In the genomic region with DNA sequence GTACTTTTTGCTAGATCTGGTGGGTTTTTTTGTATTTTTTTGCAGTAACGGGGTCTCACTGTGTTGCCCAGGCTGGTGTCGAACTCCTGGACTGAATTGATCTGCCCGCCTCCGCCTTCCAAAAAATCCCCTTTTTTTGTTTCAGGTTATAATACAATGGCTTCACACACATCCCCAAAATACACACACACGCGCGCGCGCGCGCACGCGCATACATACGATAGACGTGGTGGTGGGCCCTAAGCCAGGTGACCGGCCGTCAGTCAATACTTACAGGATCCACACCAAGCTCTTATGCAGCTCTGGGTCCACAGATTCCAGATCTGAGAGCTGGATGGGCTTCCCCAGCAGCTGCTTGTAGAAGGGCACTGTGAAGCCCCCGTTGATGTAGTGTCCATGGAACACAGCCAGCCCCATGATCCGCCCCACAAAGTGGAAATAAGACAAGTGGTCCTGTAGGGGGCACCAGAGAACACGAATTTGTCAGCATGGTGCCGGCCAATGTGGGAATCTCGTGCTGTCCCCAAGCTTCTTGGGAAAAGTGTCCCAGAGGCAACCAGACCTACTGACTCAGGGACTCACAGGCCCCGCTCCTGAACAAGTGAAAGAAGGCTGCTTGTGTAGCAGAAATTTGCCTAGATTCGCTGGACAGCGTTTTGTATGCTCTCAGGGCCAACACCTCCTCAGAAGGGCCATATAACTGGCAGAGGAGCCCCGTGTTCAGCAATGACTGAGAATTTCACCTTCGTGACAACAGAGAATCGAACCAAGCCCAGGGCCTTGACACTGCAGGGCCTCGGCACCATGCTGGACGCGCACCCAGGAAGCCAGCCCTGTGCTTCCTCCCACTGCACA, we compare ENCODE assay signal across 1 cellular context.
TF ChIP-seq lines count a peak whose summit lies in the region.

No MANE protein-coding gene starts in this region.

TF ChIP-seq in K562, 482 proteins besides CTCF, POLR2A, EP300 and RAD21 (continued from another document):
- TF ChIP-seq, protein P1, sequence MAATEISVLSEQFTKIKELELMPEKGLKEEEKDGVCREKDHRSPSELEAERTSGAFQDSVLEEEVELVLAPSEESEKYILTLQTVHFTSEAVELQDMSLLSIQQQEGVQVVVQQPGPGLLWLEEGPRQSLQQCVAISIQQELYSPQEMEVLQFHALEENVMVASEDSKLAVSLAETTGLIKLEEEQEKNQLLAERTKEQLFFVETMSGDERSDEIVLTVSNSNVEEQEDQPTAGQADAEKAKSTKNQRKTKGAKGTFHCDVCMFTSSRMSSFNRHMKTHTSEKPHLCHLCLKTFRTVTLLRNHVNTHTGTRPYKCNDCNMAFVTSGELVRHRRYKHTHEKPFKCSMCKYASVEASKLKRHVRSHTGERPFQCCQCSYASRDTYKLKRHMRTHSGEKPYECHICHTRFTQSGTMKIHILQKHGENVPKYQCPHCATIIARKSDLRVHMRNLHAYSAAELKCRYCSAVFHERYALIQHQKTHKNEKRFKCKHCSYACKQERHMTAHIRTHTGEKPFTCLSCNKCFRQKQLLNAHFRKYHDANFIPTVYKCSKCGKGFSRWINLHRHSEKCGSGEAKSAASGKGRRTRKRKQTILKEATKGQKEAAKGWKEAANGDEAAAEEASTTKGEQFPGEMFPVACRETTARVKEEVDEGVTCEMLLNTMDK (IDR thresholded peaks at IDR 0.05; ENCODE audit: borderline replicate concordance, insufficient read depth, low read depth, low read length, poor library complexity, severe bottlenecking): peak; percentile 70
- TF ChIP-seq ASH1L (IDR thresholded peaks at IDR 0.05; ENCODE audit: borderline replicate concordance, low read depth, partially characterized antibody) (no peak), CC2D1A (IDR thresholded peaks at IDR 0.05) (peak; percentile 55), BHLHE40 (IDR thresholded peaks at IDR 0.05; ENCODE audit: low read length) (peak; percentile 71; the same call in 1 of the 2 replicates), STAG1 (CRISPR knock-in tag; IDR thresholded peaks at IDR 0.05; ENCODE audit: borderline replicate concordance) (peak; percentile 83; the same call in 1 of the 2 replicates), RBM22 (IDR thresholded peaks at IDR 0.05; ENCODE audit: low read depth, low read length, poor library complexity, severe bottlenecking) (peak; percentile 64), RB1 (IDR thresholded peaks at IDR 0.05; ENCODE audit: low read depth) (peak; percentile 58; the same call in 1 of the 2 replicates), JUND (IDR thresholded peaks at IDR 0.05; ENCODE audit: borderline replicate concordance, low read depth, low read length) (0 out of 2 replicates have a peak, but pooled peaks have one; percentile 17), JUND (tag; IDR thresholded peaks at IDR 0.05; ENCODE audit: borderline replicate concordance, low read depth, low read length) (no peak), POLR2G (IDR thresholded peaks at IDR 0.05; ENCODE audit: low read depth, low read length) (peak; percentile 48), TEAD4 (IDR thresholded peaks at IDR 0.05; ENCODE audit: low read length) (peak; percentile 11; the same call in 1 of the 2 replicates), TEAD4 (CRISPR knock-in tag; IDR thresholded peaks at IDR 0.05; ENCODE audit: borderline replicate concordance) (no peak), HDGF (IDR thresholded peaks at IDR 0.05) (0 out of 2 replicates have a peak, but pooled peaks have one; percentile 30), L3MBTL2 (IDR thresholded peaks at IDR 0.05) (0 out of 2 replicates have a peak, but pooled peaks have one; percentile 19), NR2F6 (CRISPR knock-in tag; IDR thresholded peaks at IDR 0.05) (no peak), CBFB (CRISPR knock-in tag; IDR thresholded peaks at IDR 0.05) (0 out of 2 replicates have a peak, but pooled peaks have one; percentile 21), MAFG (tag; conservative IDR thresholded peaks at IDR 0.05) (no peak), HNRNPK (IDR thresholded peaks at IDR 0.05; ENCODE audit: low read depth, low read length, poor library complexity, severe bottlenecking) (no peak), ZNF121 (CRISPR knock-in tag; conservative IDR thresholded peaks at IDR 0.05) (peak; percentile 31; the same call in 1 of the 2 replicates), MYNN (IDR thresholded peaks at IDR 0.05) (0 out of 2 replicates have a peak, but pooled peaks have one; percentile 58), MYNN (CRISPR knock-in tag; IDR thresholded peaks at IDR 0.05) (no peak), ARID2 (IDR thresholded peaks at IDR 0.05) (peak; percentile 49; the same call in 1 of the 2 replicates), NFIC (IDR thresholded peaks at IDR 0.05) (peak; percentile 65), MYC (IDR thresholded peaks at IDR 0.05; ENCODE audit: low read depth, low read length) (0 out of 2 replicates have a peak, but pooled peaks have one; percentile 54), MYC (CRISPR knock-in tag; IDR thresholded peaks at IDR 0.05; ENCODE audit: borderline replicate concordance, low read depth) (0 out of 2 replicates have a peak, but pooled peaks have one; percentile 62), RBM25 (IDR thresholded peaks at IDR 0.05; ENCODE audit: low read depth, low read length, severe bottlenecking) (peak; percentile 5)
- TF ChIP-seq, protein P2, sequence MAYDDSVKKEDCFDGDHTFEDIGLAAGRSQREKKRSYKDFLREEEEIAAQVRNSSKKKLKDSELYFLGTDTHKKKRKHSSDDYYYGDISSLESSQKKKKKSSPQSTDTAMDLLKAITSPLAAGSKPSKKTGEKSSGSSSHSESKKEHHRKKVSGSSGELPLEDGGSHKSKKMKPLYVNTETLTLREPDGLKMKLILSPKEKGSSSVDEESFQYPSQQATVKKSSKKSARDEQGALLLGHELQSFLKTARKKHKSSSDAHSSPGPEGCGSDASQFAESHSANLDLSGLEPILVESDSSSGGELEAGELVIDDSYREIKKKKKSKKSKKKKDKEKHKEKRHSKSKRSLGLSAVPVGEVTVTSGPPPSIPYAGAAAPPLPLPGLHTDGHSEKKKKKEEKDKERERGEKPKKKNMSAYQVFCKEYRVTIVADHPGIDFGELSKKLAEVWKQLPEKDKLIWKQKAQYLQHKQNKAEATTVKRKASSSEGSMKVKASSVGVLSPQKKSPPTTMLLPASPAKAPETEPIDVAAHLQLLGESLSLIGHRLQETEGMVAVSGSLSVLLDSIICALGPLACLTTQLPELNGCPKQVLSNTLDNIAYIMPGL (CRISPR knock-in tag; IDR thresholded peaks at IDR 0.05): 0 out of 2 replicates have a peak, but pooled peaks have one; percentile 34
- TF ChIP-seq, protein P3, sequence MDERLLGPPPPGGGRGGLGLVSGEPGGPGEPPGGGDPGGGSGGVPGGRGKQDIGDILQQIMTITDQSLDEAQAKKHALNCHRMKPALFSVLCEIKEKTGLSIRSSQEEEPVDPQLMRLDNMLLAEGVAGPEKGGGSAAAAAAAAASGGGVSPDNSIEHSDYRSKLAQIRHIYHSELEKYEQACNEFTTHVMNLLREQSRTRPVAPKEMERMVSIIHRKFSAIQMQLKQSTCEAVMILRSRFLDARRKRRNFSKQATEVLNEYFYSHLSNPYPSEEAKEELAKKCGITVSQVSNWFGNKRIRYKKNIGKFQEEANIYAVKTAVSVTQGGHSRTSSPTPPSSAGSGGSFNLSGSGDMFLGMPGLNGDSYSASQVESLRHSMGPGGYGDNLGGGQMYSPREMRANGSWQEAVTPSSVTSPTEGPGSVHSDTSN (CRISPR knock-in tag; IDR thresholded peaks at IDR 0.05; ENCODE audit: low read depth): no peak
- TF ChIP-seq, protein P3 (tag; conservative IDR thresholded peaks at IDR 0.05; ENCODE audit: low read depth): no peak
- TF ChIP-seq, protein P4, sequence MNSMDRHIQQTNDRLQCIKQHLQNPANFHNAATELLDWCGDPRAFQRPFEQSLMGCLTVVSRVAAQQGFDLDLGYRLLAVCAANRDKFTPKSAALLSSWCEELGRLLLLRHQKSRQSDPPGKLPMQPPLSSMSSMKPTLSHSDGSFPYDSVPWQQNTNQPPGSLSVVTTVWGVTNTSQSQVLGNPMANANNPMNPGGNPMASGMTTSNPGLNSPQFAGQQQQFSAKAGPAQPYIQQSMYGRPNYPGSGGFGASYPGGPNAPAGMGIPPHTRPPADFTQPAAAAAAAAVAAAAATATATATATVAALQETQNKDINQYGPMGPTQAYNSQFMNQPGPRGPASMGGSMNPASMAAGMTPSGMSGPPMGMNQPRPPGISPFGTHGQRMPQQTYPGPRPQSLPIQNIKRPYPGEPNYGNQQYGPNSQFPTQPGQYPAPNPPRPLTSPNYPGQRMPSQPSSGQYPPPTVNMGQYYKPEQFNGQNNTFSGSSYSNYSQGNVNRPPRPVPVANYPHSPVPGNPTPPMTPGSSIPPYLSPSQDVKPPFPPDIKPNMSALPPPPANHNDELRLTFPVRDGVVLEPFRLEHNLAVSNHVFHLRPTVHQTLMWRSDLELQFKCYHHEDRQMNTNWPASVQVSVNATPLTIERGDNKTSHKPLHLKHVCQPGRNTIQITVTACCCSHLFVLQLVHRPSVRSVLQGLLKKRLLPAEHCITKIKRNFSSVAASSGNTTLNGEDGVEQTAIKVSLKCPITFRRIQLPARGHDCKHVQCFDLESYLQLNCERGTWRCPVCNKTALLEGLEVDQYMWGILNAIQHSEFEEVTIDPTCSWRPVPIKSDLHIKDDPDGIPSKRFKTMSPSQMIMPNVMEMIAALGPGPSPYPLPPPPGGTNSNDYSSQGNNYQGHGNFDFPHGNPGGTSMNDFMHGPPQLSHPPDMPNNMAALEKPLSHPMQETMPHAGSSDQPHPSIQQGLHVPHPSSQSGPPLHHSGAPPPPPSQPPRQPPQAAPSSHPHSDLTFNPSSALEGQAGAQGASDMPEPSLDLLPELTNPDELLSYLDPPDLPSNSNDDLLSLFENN (IDR thresholded peaks at IDR 0.05; ENCODE audit: low read depth in 2 of 2, low read length in 2 of 2): peak in 1 of 2 experiments; percentile 19; a peak in 1 of 4 replicates
- TF ChIP-seq, protein P5, sequence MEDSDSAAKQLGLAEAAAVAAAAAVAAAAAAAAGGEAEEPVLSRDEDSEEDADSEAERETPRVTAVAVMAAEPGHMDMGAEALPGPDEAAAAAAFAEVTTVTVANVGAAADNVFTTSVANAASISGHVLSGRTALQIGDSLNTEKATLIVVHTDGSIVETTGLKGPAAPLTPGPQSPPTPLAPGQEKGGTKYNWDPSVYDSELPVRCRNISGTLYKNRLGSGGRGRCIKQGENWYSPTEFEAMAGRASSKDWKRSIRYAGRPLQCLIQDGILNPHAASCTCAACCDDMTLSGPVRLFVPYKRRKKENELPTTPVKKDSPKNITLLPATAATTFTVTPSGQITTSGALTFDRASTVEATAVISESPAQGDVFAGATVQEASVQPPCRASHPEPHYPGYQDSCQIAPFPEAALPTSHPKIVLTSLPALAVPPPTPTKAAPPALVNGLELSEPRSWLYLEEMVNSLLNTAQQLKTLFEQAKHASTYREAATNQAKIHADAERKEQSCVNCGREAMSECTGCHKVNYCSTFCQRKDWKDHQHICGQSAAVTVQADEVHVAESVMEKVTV (CRISPR knock-in tag; IDR thresholded peaks at IDR 0.05): peak; percentile 82
- TF ChIP-seq, protein P6, sequence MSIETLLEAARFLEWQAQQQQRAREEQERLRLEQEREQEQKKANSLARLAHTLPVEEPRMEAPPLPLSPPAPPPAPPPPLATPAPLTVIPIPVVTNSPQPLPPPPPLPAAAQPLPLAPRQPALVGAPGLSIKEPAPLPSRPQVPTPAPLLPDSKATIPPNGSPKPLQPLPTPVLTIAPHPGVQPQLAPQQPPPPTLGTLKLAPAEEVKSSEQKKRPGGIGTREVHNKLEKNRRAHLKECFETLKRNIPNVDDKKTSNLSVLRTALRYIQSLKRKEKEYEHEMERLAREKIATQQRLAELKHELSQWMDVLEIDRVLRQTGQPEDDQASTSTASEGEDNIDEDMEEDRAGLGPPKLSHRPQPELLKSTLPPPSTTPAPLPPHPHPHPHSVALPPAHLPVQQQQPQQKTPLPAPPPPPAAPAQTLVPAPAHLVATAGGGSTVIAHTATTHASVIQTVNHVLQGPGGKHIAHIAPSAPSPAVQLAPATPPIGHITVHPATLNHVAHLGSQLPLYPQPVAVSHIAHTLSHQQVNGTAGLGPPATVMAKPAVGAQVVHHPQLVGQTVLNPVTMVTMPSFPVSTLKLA (conservative IDR thresholded peaks at IDR 0.05): 0 out of 4 replicates have a peak, but pooled peaks of 1 of the 2 experiments have one; percentile 31
- TF ChIP-seq, protein P7, sequence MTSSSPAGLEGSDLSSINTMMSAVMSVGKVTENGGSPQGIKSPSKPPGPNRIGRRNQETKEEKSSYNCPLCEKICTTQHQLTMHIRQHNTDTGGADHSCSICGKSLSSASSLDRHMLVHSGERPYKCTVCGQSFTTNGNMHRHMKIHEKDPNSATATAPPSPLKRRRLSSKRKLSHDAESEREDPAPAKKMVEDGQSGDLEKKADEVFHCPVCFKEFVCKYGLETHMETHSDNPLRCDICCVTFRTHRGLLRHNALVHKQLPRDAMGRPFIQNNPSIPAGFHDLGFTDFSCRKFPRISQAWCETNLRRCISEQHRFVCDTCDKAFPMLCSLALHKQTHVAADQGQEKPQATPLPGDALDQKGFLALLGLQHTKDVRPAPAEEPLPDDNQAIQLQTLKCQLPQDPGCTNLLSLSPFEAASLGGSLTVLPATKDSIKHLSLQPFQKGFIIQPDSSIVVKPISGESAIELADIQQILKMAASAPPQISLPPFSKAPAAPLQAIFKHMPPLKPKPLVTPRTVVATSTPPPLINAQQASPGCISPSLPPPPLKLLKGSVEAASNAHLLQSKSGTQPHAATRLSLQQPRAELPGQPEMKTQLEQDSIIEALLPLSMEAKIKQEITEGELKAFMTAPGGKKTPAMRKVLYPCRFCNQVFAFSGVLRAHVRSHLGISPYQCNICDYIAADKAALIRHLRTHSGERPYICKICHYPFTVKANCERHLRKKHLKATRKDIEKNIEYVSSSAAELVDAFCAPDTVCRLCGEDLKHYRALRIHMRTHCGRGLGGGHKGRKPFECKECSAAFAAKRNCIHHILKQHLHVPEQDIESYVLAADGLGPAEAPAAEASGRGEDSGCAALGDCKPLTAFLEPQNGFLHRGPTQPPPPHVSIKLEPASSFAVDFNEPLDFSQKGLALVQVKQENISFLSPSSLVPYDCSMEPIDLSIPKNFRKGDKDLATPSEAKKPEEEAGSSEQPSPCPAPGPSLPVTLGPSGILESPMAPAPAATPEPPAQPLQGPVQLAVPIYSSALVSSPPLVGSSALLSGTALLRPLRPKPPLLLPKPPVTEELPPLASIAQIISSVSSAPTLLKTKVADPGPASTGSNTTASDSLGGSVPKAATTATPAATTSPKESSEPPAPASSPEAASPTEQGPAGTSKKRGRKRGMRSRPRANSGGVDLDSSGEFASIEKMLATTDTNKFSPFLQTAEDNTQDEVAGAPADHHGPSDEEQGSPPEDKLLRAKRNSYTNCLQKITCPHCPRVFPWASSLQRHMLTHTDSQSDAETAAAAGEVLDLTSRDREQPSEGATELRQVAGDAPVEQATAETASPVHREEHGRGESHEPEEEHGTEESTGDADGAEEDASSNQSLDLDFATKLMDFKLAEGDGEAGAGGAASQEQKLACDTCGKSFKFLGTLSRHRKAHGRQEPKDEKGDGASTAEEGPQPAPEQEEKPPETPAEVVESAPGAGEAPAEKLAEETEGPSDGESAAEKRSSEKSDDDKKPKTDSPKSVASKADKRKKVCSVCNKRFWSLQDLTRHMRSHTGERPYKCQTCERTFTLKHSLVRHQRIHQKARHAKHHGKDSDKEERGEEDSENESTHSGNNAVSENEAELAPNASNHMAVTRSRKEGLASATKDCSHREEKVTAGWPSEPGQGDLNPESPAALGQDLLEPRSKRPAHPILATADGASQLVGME (CRISPR knock-in tag; IDR thresholded peaks at IDR 0.05): 0 out of 2 replicates have a peak, but pooled peaks have one; percentile 4
